Comparison of ENCODE assay signal across 21 cellular contexts in the genomic region with DNA sequence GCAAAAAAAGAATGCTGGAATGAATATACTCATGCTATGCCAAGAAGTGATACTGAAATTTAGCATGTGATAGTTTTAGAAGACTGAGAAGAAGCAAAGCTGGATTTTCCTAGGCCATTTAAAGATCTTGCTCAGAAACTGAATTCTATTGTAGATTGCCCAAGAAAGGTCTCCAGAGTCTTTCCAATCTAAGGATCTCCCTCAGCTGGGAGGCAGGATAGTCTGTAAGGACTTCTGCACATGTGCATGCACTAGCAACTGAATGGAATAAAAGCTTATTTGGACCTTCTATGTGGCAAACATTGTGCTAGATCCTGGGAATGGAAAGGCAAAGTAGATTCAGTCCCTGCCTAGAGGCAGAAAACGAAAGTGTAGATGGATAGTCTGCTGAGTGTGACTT.
"Had no signal": no experiment of that assay in that cellular context is flagged by ENCODE, and none has a peak within 500 bp of the region (broad histone marks: within the 10 kb centered on the region; RNA-seq: fewer than 3 reads in every experiment).

No MANE protein-coding gene starts in this region.

- H3K27ac ChIP-seq: RWPE1, SJSA1, SK-N-MC had no signal

- DNase-seq: KBM-7, MV-4-11, NCI-H1092, NCI-H1105 treated with DMSO at 0.1 percent for 48 hours, NCI-H1417 treated with DMSO at 0.1 percent for 48 hours, NCI-H146, NCI-H1694 treated with DMSO at 0.1 percent for 48 hours, NCI-H2029, NCI-H2081 treated with DMSO at 0.1 percent for 48 hours, NCI-H2171 treated with DMSO at 0.1 percent for 48 hours, NCI-H345, NCI-H446 treated with DMSO at 0.1 percent for 48 hours, NCI-H510A treated with DMSO at 0.1 percent for 48 hours, NCI-H526, NCI-H748 treated with DMSO at 0.1 percent for 48 hours, PC-3, SIG-M5 had no signal

- H3K4me3 ChIP-seq: SJSA1, SK-N-MC had no signal

- H3K27me3 ChIP-seq: SJSA1 had no signal

- H3K4me1 ChIP-seq: SJSA1 had no signal

- H3K36me3 ChIP-seq: SJSA1 had no signal

- ATAC-seq: Panc1, PC-3 had no signal
